Comparison of ENCODE assay signal across 13 cellular contexts in genomic region chr2:74383254-74383653, GRCh38. TPM values are rescaled to one million over a fixed set of nuclear protein-coding genes. Genes with fewer than 3 reads are reported as not detected.
DNase-seq lines count a peak whose midpoint lies in the region; ATAC-seq, FAIRE-seq and TF ChIP-seq lines count a peak whose summit lies in the region.
"Had no signal": no experiment of that assay in that cellular context is flagged by ENCODE, and none has a peak within 500 bp of the region (broad histone marks: within the 10 kb centered on the region; RNA-seq: fewer than 3 reads in every experiment).

No MANE protein-coding gene starts in this region.

- H3K27ac Mint-ChIP-seq in astrocyte (ENCODE audit: unreplicated experiment): no peak overlapping the region
- H3K27ac Mint-ChIP-seq in T-helper 17 cell: no peak overlapping the region
- H3K27ac Mint-ChIP-seq: T-helper 1 cell treated with Interleukin-12 subunit alpha and Interleukin-12 subunit beta and Interleukin-4 antibody, amounts not matched to agents 30 μg/mL and 1 μg/mL, for 36 hours had no signal

- no peaks in the 10 kb centered on the region for H3K27me3 Mint-ChIP-seq in astrocyte (ENCODE audit: low read depth, unreplicated experiment)
- H3K27me3 Mint-ChIP-seq in T-helper 17 cell: no peaks in the 10 kb centered on the region
- H3K27me3 Mint-ChIP-seq: CD4-positive, alpha-beta memory T cell had no signal

- peaks cover 30% of the 10 kb centered on the region for H3K4me1 ChIP-seq in astrocyte (ENCODE audit: insufficient read depth, low read length)
- peaks cover 10 to 17% of the 10 kb centered on the region in 2 donors for H3K4me1 ChIP-seq in uterus

- TF ChIP-seq POLR2A in uterus (IDR thresholded peaks at IDR 0.05): no peak

- no peak overlapping the region for H2AFZ ChIP-seq in astrocyte (ENCODE audit: low read depth, low read length)

- peaks cover 3% of the 10 kb centered on the region for H3K36me3 ChIP-seq in astrocyte (ENCODE audit: insufficient read depth, low read length)
- no peaks in the 10 kb centered on the region for H3K36me3 ChIP-seq in uterus

- peaks cover 87% of the 10 kb centered on the region for H4K20me1 ChIP-seq in astrocyte (ENCODE audit: insufficient read depth, low read length)

- H3K36me3 Mint-ChIP-seq in astrocyte (ENCODE audit: low read depth, unreplicated experiment) (peaks cover 4% of the 10 kb centered on the region), T-helper 17 cell (ENCODE audit: low read depth) (no peaks in the 10 kb centered on the region)

- peak overlapping the region; percentile 49; the same call in 1 of the 2 replicates for H3K27ac ChIP-seq in C4-2B
- H3K27ac ChIP-seq in astrocyte (ENCODE audit: low read depth, low read length): no peak overlapping the region
- H3K27ac ChIP-seq in uterus: no peak overlapping the region

- ATAC-seq in T-helper 17 cell (no peak), GM21515 (IDR thresholded peaks at IDR 0.05; ENCODE audit: unreplicated experiment) (no peak)

- DNase-seq in astrocyte (ENCODE audit: low read depth) (peak; percentile 66), fibroblast of pulmonary artery (ENCODE audit: low read depth) (peak; percentile 65), putamen (ENCODE audit: low spot score) (peak; percentile 56), uterus (no peak), pons (ENCODE audit: low spot score) (no peak), T-helper 17 cell (no peak)
- DNase-seq: CD4-positive, alpha-beta memory T cell; NCI-H1930 had no signal

- H3K4me3 Mint-ChIP-seq in astrocyte (ENCODE audit: unreplicated experiment): no peak overlapping the region
- H3K4me3 Mint-ChIP-seq in T-helper 17 cell: no peak overlapping the region
- H3K4me3 Mint-ChIP-seq: CD4-positive, alpha-beta memory T cell; T-helper 1 cell treated with Interleukin-12 subunit alpha and Interleukin-12 subunit beta and Interleukin-4 antibody, amounts not matched to agents 30 μg/mL and 1 μg/mL, for 36 hours had no signal

- FAIRE-seq in astrocyte (lab: Jason Lieb, UNC): no peak
- FAIRE-seq: frontal cortex, H1 had no signal

- H3K9me3 Mint-ChIP-seq in astrocyte (ENCODE audit: unreplicated experiment): no peaks in the 10 kb centered on the region
- H3K9me3 Mint-ChIP-seq: CD4-positive, alpha-beta memory T cell; T-helper 1 cell treated with Interleukin-12 subunit alpha and Interleukin-12 subunit beta and Interleukin-4 antibody, amounts not matched to agents 30 μg/mL and 1 μg/mL, for 36 hours had no signal

- H3K27me3 ChIP-seq in astrocyte (ENCODE audit: insufficient read depth, low read length) (no peaks in the 10 kb centered on the region), uterus (no peaks in the 10 kb centered on the region)

- peaks cover 88% of the 10 kb centered on the region for H3K79me2 ChIP-seq in astrocyte (ENCODE audit: insufficient read depth, low read length)

- no peak for TF ChIP-seq CTCF in C4-2B (conservative IDR thresholded peaks at IDR 0.05)
- TF ChIP-seq CTCF in astrocyte (IDR thresholded peaks at IDR 0.05; ENCODE audit: insufficient read depth, low read depth, low read length): no peak
- no peak for TF ChIP-seq CTCF in fibroblast of pulmonary artery (IDR thresholded peaks at IDR 0.05; ENCODE audit: low read length, missing control alignments)
- no peak for TF ChIP-seq CTCF in uterus (IDR thresholded peaks at IDR 0.05)

- H3K9ac ChIP-seq in astrocyte (ENCODE audit: low read length): no peak overlapping the region

- intact Hi-C loops in uterus (cut with DNase I; ENCODE audit: low total_unique reads): no loop called here

- H3K9me3 ChIP-seq in astrocyte (ENCODE audit: insufficient read depth, low read depth, low read length): no peaks in the 10 kb centered on the region
- H3K9me3 ChIP-seq in uterus: no peaks in the 10 kb centered on the region
- H3K9me3 ChIP-seq in T-helper 17 cell (ENCODE audit: control insufficient read depth, low read length, poor library complexity, severe bottlenecking): no peaks in the 10 kb centered on the region

- H3K4me1 Mint-ChIP-seq in astrocyte (ENCODE audit: low read depth, unreplicated experiment): peaks cover 22% of the 10 kb centered on the region
- peaks cover 34% of the 10 kb centered on the region for H3K4me1 Mint-ChIP-seq in T-helper 17 cell

- H3K4me2 ChIP-seq in astrocyte (ENCODE audit: low read length): peak overlapping the region; percentile 7

- no peak overlapping the region for H3K4me3 ChIP-seq in astrocyte (ENCODE audit: insufficient read depth, low read depth, low read length)
- H3K4me3 ChIP-seq in fibroblast of pulmonary artery (replicated peaks; ENCODE audit: low read depth, low read length): no peak overlapping the region
- H3K4me3 ChIP-seq in uterus: no peak overlapping the region

RNA-seq across cellular contexts. Expression of gene DCTN1, which starts 3.1 kb away (rescaled TPM):
- total RNA-seq in astrocyte: 206 and 215 TPM in 2 replicates
- total RNA-seq in uterus: 100 to 1,000 TPM in 2 of 4 donors, 10 to 100 TPM in 2; 48.2 to 140 (median 95.0) TPM
- total RNA-seq in T-helper 17 cell: 10 to 100 TPM; 78.5 to 85.7 TPM

RNA-seq across cellular contexts. Expression of gene C2orf81, which starts 38.2 kb away (rescaled TPM):
- total RNA-seq in astrocyte (2.1 and 2.5 TPM in 2 replicates), uterus (1 to 10 TPM in 3 of 4 donors, not detected in 1; 2.1 to 5.7 (median 2.9) TPM), T-helper 17 cell (1 to 10 TPM; 2.9 to 3.3 TPM)

RNA-seq across cellular contexts. Expression of gene WDR54, which starts 38.3 kb away (rescaled TPM):
- total RNA-seq in astrocyte: 14.8 and 17.5 TPM in 2 replicates
- 10 to 100 TPM in 3 of 4 donors, not detected in 1; 12.3 to 19.7 (median 16.3) TPM for total RNA-seq in uterus
- total RNA-seq in T-helper 17 cell: 10 to 100 TPM; 33.6 to 42.8 TPM

RNA-seq across cellular contexts. Expression of gene SLC4A5, which starts 40.0 kb away (rescaled TPM):
- total RNA-seq in astrocyte (0.36 and 0.41 TPM in 2 replicates), uterus (10 to 100 TPM in 1 of 4 donors, 1 to 10 TPM in 3; 2.1 to 15.1 (median 5.3) TPM), T-helper 17 cell (10 to 100 TPM in 1 of 2 donors, 1 to 10 TPM in 1; 9.1 to 10.5 TPM)

RNA-seq across cellular contexts. Expression of gene RTKN, which starts 58.5 kb away (rescaled TPM):
- total RNA-seq in astrocyte (41.6 and 44.4 TPM in 2 replicates), uterus (10 to 100 TPM in 2 of 4 donors, 1 to 10 TPM in 2; 9.8 to 36.3 (median 12.0) TPM), T-helper 17 cell (under 1 TPM; 0.37 to 0.57 TPM)
- total RNA-seq: CD4-positive, alpha-beta memory T cell had no signal

Comparison
In these comparisons a context has a peak if more than half of its experiments do, and no peak if none do; other contexts are left out.
1. DNase-seq: peak in astrocyte (single experiment), fibroblast of pulmonary artery (single experiment) and putamen (single experiment); none in uterus (0 of 2), pons (single experiment) and T-helper 17 cell (0 of 3).